Comparison of ENCODE assay signal across 9 cellular contexts in the genomic region with DNA sequence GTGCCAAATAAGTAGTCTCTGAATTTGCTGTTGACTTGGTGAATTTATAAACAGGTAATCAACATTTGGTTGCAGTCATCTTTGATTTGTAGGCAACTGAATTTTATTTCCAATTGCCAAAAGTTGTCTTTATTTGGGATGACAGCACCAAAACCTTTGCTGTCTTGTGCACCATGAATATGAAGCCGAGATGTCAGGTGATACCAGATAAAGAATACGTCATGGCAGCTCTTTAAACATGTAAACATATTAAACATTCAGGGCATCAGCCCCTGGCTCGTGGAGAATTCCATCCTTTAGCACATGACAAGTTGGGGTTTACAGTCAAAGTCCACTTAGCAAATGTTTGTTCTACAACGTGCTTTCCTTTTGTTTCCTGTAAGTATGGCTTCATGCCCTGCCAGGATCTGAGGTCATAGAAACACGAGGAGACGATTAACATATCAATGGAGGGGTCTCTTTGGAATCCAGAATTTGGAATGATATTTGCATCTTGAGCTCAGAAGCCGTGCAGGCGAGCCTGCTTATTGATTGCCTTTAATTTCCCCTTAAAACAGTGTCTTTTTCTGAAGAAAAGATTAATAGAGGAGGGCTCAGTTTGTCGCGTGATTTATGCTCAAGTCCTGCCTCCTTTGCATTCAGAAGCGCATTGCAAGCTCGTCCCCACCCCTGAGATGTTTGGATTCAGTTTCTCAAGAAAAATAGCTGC.
DNase-seq lines count a peak whose midpoint lies in the region; ATAC-seq and TF ChIP-seq lines count a peak whose summit lies in the region.
"Had no signal": no experiment of that assay in that cellular context is flagged by ENCODE, and none has a peak within 500 bp of the region (broad histone marks: within the 10 kb centered on the region; RNA-seq: fewer than 3 reads in every experiment).

No MANE protein-coding gene starts in this region.

- peak overlapping the region; percentile 86 to 95 (median 94) for H3K27ac Mint-ChIP-seq in brain

- H3K36me3 Mint-ChIP-seq in brain: no peaks in the 10 kb centered on the region

- peaks cover 33% of the 10 kb centered on the region for H3K4me1 Mint-ChIP-seq in brain

- no peaks in the 10 kb centered on the region; the same call in 1 of the 2 replicates for H3K9me3 ChIP-seq in Karpas-422 (ENCODE audit: low read length)

- H3K36me3 ChIP-seq in Karpas-422 (ENCODE audit: insufficient read depth, low read length): no peaks in the 10 kb centered on the region

- no peaks in the 10 kb centered on the region for H3K4me1 ChIP-seq in Karpas-422 (ENCODE audit: low read length)

- no peak overlapping the region for H3K27ac ChIP-seq in Karpas-422 (ENCODE audit: low read length)

- peak overlapping the region; percentile 52 to 79 (median 67) for H3K4me3 Mint-ChIP-seq in brain

- H2AFZ ChIP-seq in Karpas-422 (ENCODE audit: low read length): no peak overlapping the region

- no peak for TF ChIP-seq CTCF in brain (conservative IDR thresholded peaks at IDR 0.05)

- no peak overlapping the region for H3K4me2 ChIP-seq in Karpas-422 (ENCODE audit: low read depth, low read length, poor library complexity, severe bottlenecking)

- H3K79me2 ChIP-seq in Karpas-422 (ENCODE audit: low read length): no peaks in the 10 kb centered on the region

- H3K4me3 ChIP-seq in Karpas-422 (ENCODE audit: low read length): no peak overlapping the region

- H3K9me3 Mint-ChIP-seq in brain: peaks cover 0 to 2% (median 0%) of the 10 kb centered on the region in 5 experiments

- DNase-seq in AG20443 (ENCODE audit: low spot score) (peak; percentile 43), NCI-H2029 (lab: John Stamatoyannopoulos, UW) (peak; percentile 71), medulla oblongata (ENCODE audit: extremely low spot score) (peak; percentile 13), Karpas-422 (no peak), amniotic stem cell (lab: John Stamatoyannopoulos, UW) (no peak)
- DNase-seq: activated CD8-positive, alpha-beta memory T cell treated with anti-CD3 and anti-CD28 coated beads, Interleukin-2, amount 50 U/mL, for 48 hours had no signal

- no peaks in the 10 kb centered on the region for H3K9me2 ChIP-seq in Karpas-422 (replicated peaks; ENCODE audit: insufficient read depth, low read length)

- H4K20me1 ChIP-seq in Karpas-422 (ENCODE audit: insufficient read depth, low read depth, low read length): no peaks in the 10 kb centered on the region

- H3K27me3 ChIP-seq in Karpas-422 (ENCODE audit: low read length): no peaks in the 10 kb centered on the region

- H3K27me3 Mint-ChIP-seq in brain: no peaks in the 10 kb centered on the region

- no peak overlapping the region for H3K9ac ChIP-seq in Karpas-422 (ENCODE audit: low read length)

- ATAC-seq in HG03457 (IDR thresholded peaks at IDR 0.05; ENCODE audit: unreplicated experiment) (no peak), GM18907 (IDR thresholded peaks at IDR 0.05; ENCODE audit: unreplicated experiment) (no peak)

Comparison
In these comparisons a context has a peak if more than half of its experiments do, and no peak if none do; other contexts are left out.
1. DNase-seq: peak in AG20443 (single experiment), NCI-H2029 (single experiment) and medulla oblongata (single experiment); none in Karpas-422 (single experiment) and amniotic stem cell (single experiment).